16 cellular contexts compared by ENCODE assay signal in genomic region chr14:100407376-100408102, GRCh38. TPM values are rescaled to one million over a fixed set of nuclear protein-coding genes. Genes with fewer than 3 reads are reported as not detected.
DNase-seq lines count a peak whose midpoint lies in the region; ATAC-seq, FAIRE-seq and TF ChIP-seq lines count a peak whose summit lies in the region.
"Had no signal": no experiment of that assay in that cellular context is flagged by ENCODE, and none has a peak within 500 bp of the region (broad histone marks: within the 10 kb centered on the region; RNA-seq: fewer than 3 reads in every experiment).

No MANE protein-coding gene starts in this region.

- H3K27ac ChIP-seq in hepatocyte = peak overlapping the region; percentile 78
- peak overlapping the region; percentile 92 to 93 for H3K27ac ChIP-seq in small intestine (ENCODE audit: low read depth in 1 of 2, low read length in 1 of 2)

- peak overlapping the region; percentile 64 for H3K27ac Mint-ChIP-seq in activated CD4-positive, alpha-beta memory T cell treated with anti-CD3 and anti-CD28 coated beads, Interleukin-2, amount 10 ng/mL, durations not matched to agents 7 days and 5 days
- H3K27ac Mint-ChIP-seq in activated CD4-positive, alpha-beta memory T cell treated with anti-CD3 and anti-CD28 coated beads for 36 hours = no peak overlapping the region
- H3K27ac Mint-ChIP-seq: stimulated activated naive B cell treated with anti-CD40 and anti-IgM and Interleukin-4, amounts not matched to agents 10 μg/mL and 1 μg/mL and 100 μg/mL, for 72 hours had no signal

- no peaks in the 10 kb centered on the region for H3K27me3 ChIP-seq in hepatocyte
- no peaks in the 10 kb centered on the region for H3K27me3 ChIP-seq in small intestine (ENCODE audit: control insufficient read depth in 2 of 2, insufficient read depth in 2 of 2, low read length in 2 of 2)

- peaks cover 26% of the 10 kb centered on the region for H3K4me1 ChIP-seq in hepatocyte (ENCODE audit: insufficient read depth)
- peaks cover 3 to 24% of the 10 kb centered on the region in 2 donors for H3K4me1 ChIP-seq in small intestine (ENCODE audit: control insufficient read depth in 2 of 2, insufficient read depth in 1 of 2, low read depth in 1 of 2, low read length in 1 of 2)

- no peak for FAIRE-seq in small intestine (lab: Jason Lieb, UNC)
- FAIRE-seq: A204.1, bronchial epithelial cell had no signal

- H3K9me3 Mint-ChIP-seq in activated CD4-positive, alpha-beta memory T cell treated with anti-CD3 and anti-CD28 coated beads, Interleukin-2, amount 10 ng/mL, durations not matched to agents 7 days and 5 days = no peaks in the 10 kb centered on the region
- no peaks in the 10 kb centered on the region for H3K9me3 Mint-ChIP-seq in activated CD4-positive, alpha-beta memory T cell treated with anti-CD3 and anti-CD28 coated beads for 36 hours
- H3K9me3 Mint-ChIP-seq: activated naive CD8-positive, alpha-beta T cell treated with anti-CD3 and anti-CD28 coated beads for 36 hours; stimulated activated naive B cell treated with anti-CD40 and anti-IgM and Interleukin-4, amounts not matched to agents 10 μg/mL and 1 μg/mL and 100 μg/mL, for 72 hours had no signal

- no peak overlapping the region for H3K4me2 ChIP-seq in hepatocyte

- CTCF ChIA-PET in activated CD4-positive, alpha-beta memory T cell treated with anti-CD3 and anti-CD28 coated beads, Interleukin-2, amount 10 ng/mL, durations not matched to agents 7 days and 5 days (lab: Charles Lee) = interaction anchor here (1.4 to 1.5 kb wide), 4 partner anchors 22 to 246 kb away, joined by 3 to 6 read pairs (median 4); no protein-coding TSS in a partner anchor
- CTCF ChIA-PET in activated CD4-positive, alpha-beta memory T cell treated with anti-CD3 and anti-CD28 coated beads for 36 hours (lab: Charles Lee) = interaction anchor here (0.8 kb wide), 1 partner anchor 161 kb away, joined by 3 read pairs; no protein-coding TSS in a partner anchor

- ATAC-seq in HG02610 (IDR thresholded peaks at IDR 0.05; ENCODE audit: unreplicated experiment) = no peak

- H3K36me3 Mint-ChIP-seq in activated CD4-positive, alpha-beta memory T cell treated with anti-CD3 and anti-CD28 coated beads, Interleukin-2, amount 10 ng/mL, durations not matched to agents 7 days and 5 days (ENCODE audit: low read depth) = no peaks in the 10 kb centered on the region
- H3K36me3 Mint-ChIP-seq in activated CD4-positive, alpha-beta memory T cell treated with anti-CD3 and anti-CD28 coated beads for 36 hours = no peaks in the 10 kb centered on the region
- H3K36me3 Mint-ChIP-seq: activated naive CD8-positive, alpha-beta T cell treated with anti-CD3 and anti-CD28 coated beads for 36 hours had no signal

- TF ChIP-seq CTCF in hepatocyte (IDR thresholded peaks at IDR 0.05; ENCODE audit: poor library complexity) = no peak

- no peaks in the 10 kb centered on the region for H3K9me2 ChIP-seq in hepatocyte (replicated peaks; ENCODE audit: insufficient read depth)

- peaks cover 33% of the 10 kb centered on the region for H3K4me1 Mint-ChIP-seq in activated CD4-positive, alpha-beta memory T cell treated with anti-CD3 and anti-CD28 coated beads, Interleukin-2, amount 10 ng/mL, durations not matched to agents 7 days and 5 days
- H3K4me1 Mint-ChIP-seq in activated CD4-positive, alpha-beta memory T cell treated with anti-CD3 and anti-CD28 coated beads for 36 hours (ENCODE audit: low read depth) = peaks cover 30% of the 10 kb centered on the region

- WGBS in hepatocyte (ENCODE audit: low lambda C conversion rate, missing lambda C conversion rate) = 92% methylated on average over 11 of the region's 11 CpGs
- WGBS in small intestine, 3 donors = 44 to 85% (median 60%) methylated on average over 11 of the region's 11 CpGs

- H3K27me3 Mint-ChIP-seq in activated CD4-positive, alpha-beta memory T cell treated with anti-CD3 and anti-CD28 coated beads, Interleukin-2, amount 10 ng/mL, durations not matched to agents 7 days and 5 days = no peaks in the 10 kb centered on the region
- no peaks in the 10 kb centered on the region for H3K27me3 Mint-ChIP-seq in activated CD4-positive, alpha-beta memory T cell treated with anti-CD3 and anti-CD28 coated beads for 36 hours
- H3K27me3 Mint-ChIP-seq: activated naive CD8-positive, alpha-beta T cell treated with anti-CD3 and anti-CD28 coated beads for 36 hours; stimulated activated naive B cell treated with anti-CD40 and anti-IgM and Interleukin-4, amounts not matched to agents 10 μg/mL and 1 μg/mL and 100 μg/mL, for 72 hours had no signal

- H4K20me1 ChIP-seq in hepatocyte (ENCODE audit: insufficient read depth, poor library complexity, severe bottlenecking) = no peaks in the 10 kb centered on the region

- POLR2A ChIA-PET in activated CD4-positive, alpha-beta memory T cell treated with anti-CD3 and anti-CD28 coated beads, Interleukin-2, amount 10 ng/mL, durations not matched to agents 7 days and 5 days (lab: Charles Lee) = interaction anchor here (1.8 kb wide), 1 partner anchor 31 kb away, joined by 4 read pairs; the partner anchor contains the start of gene WDR25
- POLR2A ChIA-PET in activated CD4-positive, alpha-beta memory T cell treated with anti-CD3 and anti-CD28 coated beads for 36 hours (lab: Charles Lee) = no interaction called here

- no peak overlapping the region for H2AFZ ChIP-seq in hepatocyte

- no peak overlapping the region for H3K4me3 Mint-ChIP-seq in activated CD4-positive, alpha-beta memory T cell treated with anti-CD3 and anti-CD28 coated beads, Interleukin-2, amount 10 ng/mL, durations not matched to agents 7 days and 5 days
- H3K4me3 Mint-ChIP-seq in activated CD4-positive, alpha-beta memory T cell treated with anti-CD3 and anti-CD28 coated beads for 36 hours = no peak overlapping the region
- H3K4me3 Mint-ChIP-seq: activated naive CD8-positive, alpha-beta T cell treated with anti-CD3 and anti-CD28 coated beads for 36 hours; stimulated activated naive B cell treated with anti-CD40 and anti-IgM and Interleukin-4, amounts not matched to agents 10 μg/mL and 1 μg/mL and 100 μg/mL, for 72 hours had no signal

- no peak overlapping the region for H3K4me3 ChIP-seq in hepatocyte
- no peak overlapping the region for H3K4me3 ChIP-seq in small intestine (ENCODE audit: low read depth in 1 of 2, low read length in 2 of 2)
- H3K4me3 ChIP-seq: skin epidermis had no signal

- H3K36me3 ChIP-seq in hepatocyte (replicated peaks; ENCODE audit: insufficient read depth, low read depth) (no peaks in the 10 kb centered on the region), small intestine (ENCODE audit: control insufficient read depth in 2 of 2, insufficient read depth in 2 of 2, low read length in 2 of 2) (no peaks in the 10 kb centered on the region)

- in situ Hi-C loops in SK-MEL-5 (cut with HindIII; ENCODE audit: low pct_unique_long_range_greater_than_20kb, low sequenced_read_pairs) = loop anchor here (25.0 kb wide), 1 partner anchor 255 kb away; no protein-coding TSS in a partner anchor

- H3K9me3 ChIP-seq in hepatocyte (ENCODE audit: low read depth) (no peaks in the 10 kb centered on the region), small intestine (ENCODE audit: control insufficient read depth, low read depth) (no peaks in the 10 kb centered on the region)

- H3K79me2 ChIP-seq in hepatocyte = peaks cover 52% of the 10 kb centered on the region

- DNase-seq in activated CD4-positive, alpha-beta memory T cell treated with anti-CD3 and anti-CD28 coated beads, Interleukin-2, amount 10 ng/mL, durations not matched to agents 7 days and 5 days = no peak
- DNase-seq in activated CD4-positive, alpha-beta memory T cell treated with anti-CD3 and anti-CD28 coated beads for 36 hours = no peak
- peak; percentile 48 for DNase-seq in SK-MEL-5 (ENCODE audit: low read depth, low spot score)
- no peak for DNase-seq in hepatocyte (ENCODE audit: low spot score)
- peak; percentile 67 for DNase-seq in small intestine
- DNase-seq in mucosa of gallbladder (ENCODE audit: low spot score) = no peak
- no peak for DNase-seq in cerebellar cortex (ENCODE audit: low spot score)
- DNase-seq: activated naive CD8-positive, alpha-beta T cell treated with anti-CD3 and anti-CD28 coated beads for 36 hours; effector memory CD4-positive, alpha-beta T cell; NCI-H1048; NCI-H748 treated with DMSO at 0.1 percent for 48 hours; stimulated activated naive B cell treated with anti-CD40 and anti-IgM and Interleukin-4, amounts not matched to agents 10 μg/mL and 1 μg/mL and 100 μg/mL, for 72 hours had no signal

- intact Hi-C loops in activated CD4-positive, alpha-beta memory T cell treated with anti-CD3 and anti-CD28 coated beads for 36 hours (cut with micrococcal nuclease) = no loop called here

RNA-seq across cellular contexts. Expression of gene WDR25, which starts 31.3 kb away (rescaled TPM):
- total RNA-seq in activated CD4-positive, alpha-beta memory T cell treated with anti-CD3 and anti-CD28 coated beads, Interleukin-2, amount 10 ng/mL, durations not matched to agents 7 days and 5 days = 1 to 10 TPM; 6.1 to 6.9 TPM
- 1 to 10 TPM; 6.6 to 7.5 TPM for total RNA-seq in activated CD4-positive, alpha-beta memory T cell treated with anti-CD3 and anti-CD28 coated beads for 36 hours
- total RNA-seq in SK-MEL-5 (2014; rRNA removed; shearing (Covaris generic)) = 46.8 and 58.8 TPM in 2 replicates
- 36.1 and 47.5 TPM in 2 replicates for polyA plus RNA-seq in SK-MEL-5 (2015; cell fraction: cytosol; rRNA removed)
- 13.8 and 19.3 TPM in 2 replicates for polyA plus RNA-seq in SK-MEL-5 (2015; cell fraction: nucleus; rRNA removed)
- total RNA-seq in hepatocyte (14.1 and 18.7 TPM in 2 replicates), mucosa of gallbladder (10.4 TPM)
- polyA plus RNA-seq in hepatocyte (19.7 and 22.8 TPM in 2 replicates), small intestine (1 to 10 TPM; 3.4 to 6.7 (median 4.3) TPM)

Comparison
In these comparisons a context has a peak if more than half of its experiments do, and no peak if none do; other contexts are left out.
1. DNase-seq: peak in SK-MEL-5 (single experiment) and small intestine (single experiment); none in activated CD4-positive, alpha-beta memory T cell treated with anti-CD3 and anti-CD28 coated beads, Interleukin-2, amount 10 ng/mL, durations not matched to agents 7 days and 5 days (single experiment), activated CD4-positive, alpha-beta memory T cell treated with anti-CD3 and anti-CD28 coated beads for 36 hours (single experiment), hepatocyte (single experiment), mucosa of gallbladder (single experiment) and cerebellar cortex (single experiment).